Comparison of ENCODE assay signal across 8 cellular contexts in the genomic region with DNA sequence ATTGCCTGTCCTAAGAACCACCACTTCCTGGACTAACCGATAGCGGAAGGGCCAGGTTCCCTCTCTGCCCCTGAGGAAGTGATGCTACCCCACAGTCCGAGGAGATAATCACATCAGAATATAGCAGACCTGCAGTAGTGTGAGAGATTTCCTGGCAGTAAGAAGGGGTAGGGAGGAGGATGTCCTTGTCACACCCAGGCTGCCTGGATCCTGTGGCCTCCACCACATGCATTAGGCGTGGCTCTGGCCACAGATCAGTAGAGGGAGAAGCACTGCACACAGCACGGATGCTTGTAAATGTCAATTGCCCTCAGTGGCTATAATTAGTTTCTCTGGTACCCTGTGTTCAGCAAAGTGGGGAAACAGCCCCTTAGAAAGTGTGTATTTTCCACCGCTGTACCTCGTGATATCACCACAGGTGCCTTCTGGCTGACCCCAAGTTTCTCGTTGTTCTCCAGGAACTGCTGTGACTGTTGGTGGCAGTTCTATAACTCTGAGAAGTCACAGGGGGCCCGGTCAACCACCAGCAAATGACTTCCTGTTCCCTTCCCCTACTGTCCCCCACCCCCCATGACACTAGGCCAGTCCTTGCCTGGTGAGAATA.
DNase-seq lines count a peak whose midpoint lies in the region; ATAC-seq, FAIRE-seq and TF ChIP-seq lines count a peak whose summit lies in the region.

No MANE protein-coding gene starts in this region.

- intact Hi-C loops in adrenal gland (cut with DNase I): no loop called here

- no peak for TF ChIP-seq EP300 in suprapubic skin (IDR thresholded peaks at IDR 0.05)

- H3K27me3 ChIP-seq in HL-60 (ENCODE audit: insufficient read depth, poor library complexity, severe bottlenecking) (no peaks in the 10 kb centered on the region), adrenal gland (no peaks in the 10 kb centered on the region), suprapubic skin (no peaks in the 10 kb centered on the region), H7 (ENCODE audit: control insufficient read depth, insufficient read depth, low read length) (no peaks in the 10 kb centered on the region)

- H3K27ac ChIP-seq in HL-60 (replicated peaks) (peak overlapping the region; percentile 73), adrenal gland (peak overlapping the region in 1 of 5 donors; percentile 17), suprapubic skin (no peak overlapping the region)

- H3K36me3 ChIP-seq in adrenal gland (replicated peaks in 1 of 2) (no peaks in the 10 kb centered on the region), suprapubic skin (no peaks in the 10 kb centered on the region), H7 (replicated peaks; ENCODE audit: control insufficient read depth, insufficient read depth, low read length) (no peaks in the 10 kb centered on the region)

- H3K4me1 ChIP-seq in adrenal gland (replicated peaks in 1 of 2) (no peaks in the 10 kb centered on the region), suprapubic skin (no peaks in the 10 kb centered on the region)

- H3K4me3 ChIP-seq in HL-60 (replicated peaks; ENCODE audit: insufficient read depth, low read length): no peak overlapping the region
- H3K4me3 ChIP-seq in adrenal gland: no peak overlapping the region
- H3K4me3 ChIP-seq in suprapubic skin: no peak overlapping the region
- no peak overlapping the region for H3K4me3 ChIP-seq in H7 (ENCODE audit: insufficient read depth, low read depth, low read length)

- FAIRE-seq in GM12892 (lab: Jason Lieb, UNC): peak; percentile 100

- TF ChIP-seq POLR2A in GM12892 (IDR thresholded peaks at IDR 0.05; ENCODE audit: low read depth, low read length) (no peak), adrenal gland (IDR thresholded peaks at IDR 0.05) (no peak), suprapubic skin (IDR thresholded peaks at IDR 0.05) (no peak)

- no peak for TF ChIP-seq CTCF in HL-60 (IDR thresholded peaks at IDR 0.05; ENCODE audit: insufficient read depth, low read length)
- no peak for TF ChIP-seq CTCF in adrenal gland (IDR thresholded peaks at IDR 0.05)
- no peak for TF ChIP-seq CTCF in suprapubic skin (IDR thresholded peaks at IDR 0.05)

- DNase-seq in GM12892 (ENCODE audit: insufficient read length) (peak; percentile 42), HL-60 (ENCODE audit: low read depth in 1 of 2, low spot score in 1 of 2) (peak; percentile 69 to 87), adrenal gland (peak in 4 of 7 donors; percentile 17 to 53 (median 25)), suprapubic skin (ENCODE audit: low spot score in 2 of 2) (no peak), NCI-H2171 (lab: John Stamatoyannopoulos, UW) (no peak), middle frontal gyrus (ENCODE audit: extremely low spot score, low spot score) (no peak), H7 (no peak)

- WGBS in adrenal gland, 4 donors: 58 to 76% (median 65%) methylated on average over 9 of the region's 9 CpGs
- WGBS in suprapubic skin: 61% methylated on average over 9 of the region's 9 CpGs

- H3K9me3 ChIP-seq in adrenal gland (replicated peaks in 1 of 3) (no peaks in the 10 kb centered on the region), suprapubic skin (no peaks in the 10 kb centered on the region)

- ATAC-seq in GM21423 (IDR thresholded peaks at IDR 0.05; ENCODE audit: unreplicated experiment): peak; percentile 87

Comparison
In these comparisons a context has a peak if more than half of its experiments do, and no peak if none do; other contexts are left out.
1. DNase-seq: peak in GM12892 (single experiment), HL-60 (2 of 2) and adrenal gland (4 of 7); none in suprapubic skin (0 of 2), NCI-H2171 (single experiment), middle frontal gyrus (single experiment) and H7 (single experiment).